ENCODE assay signal across 8 cellular contexts in the genomic region with DNA sequence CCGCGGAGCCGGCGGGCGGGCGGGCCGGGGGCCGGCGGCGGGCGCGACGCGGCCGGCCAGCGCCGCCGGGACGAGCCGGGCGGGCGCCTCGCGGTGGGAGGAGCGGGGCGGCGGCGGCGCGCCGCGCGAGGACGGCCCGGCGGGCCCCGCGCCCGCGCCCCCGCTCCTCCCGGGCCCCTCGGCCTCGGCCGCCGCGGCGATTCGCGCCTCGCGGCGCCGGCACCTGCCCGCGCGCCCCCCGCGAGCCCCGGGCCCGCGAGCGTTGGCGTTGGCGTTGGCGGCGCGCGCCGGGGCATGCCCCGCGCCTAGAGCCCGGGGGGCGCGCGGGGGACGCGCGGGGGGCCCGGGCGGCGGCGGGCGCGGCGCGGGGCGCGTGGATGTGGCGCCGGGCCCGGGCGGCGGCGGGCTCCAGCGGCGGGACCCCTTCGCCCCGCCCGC. TPM values are rescaled to one million over a fixed set of nuclear protein-coding genes. Genes with fewer than 3 reads are reported as not detected.
DNase-seq lines count a peak whose midpoint lies in the region; ATAC-seq and TF ChIP-seq lines count a peak whose summit lies in the region.

A gene (plus strand): TSS at position 163 of the 438 bp plus-strand sequence. CDS start 448 bp downstream, outside the sequence.

- H3K27ac ChIP-seq in VCaP: peak within 1 kb of the TSS; percentile 99

- no peak for TF ChIP-seq CTCF in GM12864 (IDR thresholded peaks at IDR 0.05; ENCODE audit: low read depth, low read length, missing control alignments)
- TF ChIP-seq CTCF in VCaP (conservative IDR thresholded peaks at IDR 0.05): no peak

- no peak for DNase-seq in GM12864 (ENCODE audit: low read depth)
- no peak for DNase-seq in glomerular endothelial cell (ENCODE audit: extremely low read depth, low read depth, low spot score)
- no peak for DNase-seq in posterior vena cava (ENCODE audit: low spot score)
- DNase-seq in SHP77 treated with DMSO at 0.1 percent for 48 hours (lab: John Stamatoyannopoulos, UW): no peak
- no peak for DNase-seq in glomerular visceral epithelial cell (ENCODE audit: extremely low spot score)

- H3K4me3 ChIP-seq in GM12864 (ENCODE audit: low read depth, low read length): peak within 1 kb of the TSS; percentile 74

- intact Hi-C loops in posterior vena cava (cut with DNase I): no loop called here

- ATAC-seq in HG02588 (IDR thresholded peaks at IDR 0.05; ENCODE audit: unreplicated experiment) (no peak), GM19467 (IDR thresholded peaks at IDR 0.05; ENCODE audit: unreplicated experiment) (no peak)

RNA-seq across cellular contexts. Expression of the gene that starts here (rescaled TPM):
- total RNA-seq in glomerular endothelial cell: 50.6 and 84.2 TPM in 2 replicates
- total RNA-seq in posterior vena cava: 100 to 1,000 TPM; 104 to 111 TPM
